ENCODE assay signal across 1 cellular context in the genomic region with DNA sequence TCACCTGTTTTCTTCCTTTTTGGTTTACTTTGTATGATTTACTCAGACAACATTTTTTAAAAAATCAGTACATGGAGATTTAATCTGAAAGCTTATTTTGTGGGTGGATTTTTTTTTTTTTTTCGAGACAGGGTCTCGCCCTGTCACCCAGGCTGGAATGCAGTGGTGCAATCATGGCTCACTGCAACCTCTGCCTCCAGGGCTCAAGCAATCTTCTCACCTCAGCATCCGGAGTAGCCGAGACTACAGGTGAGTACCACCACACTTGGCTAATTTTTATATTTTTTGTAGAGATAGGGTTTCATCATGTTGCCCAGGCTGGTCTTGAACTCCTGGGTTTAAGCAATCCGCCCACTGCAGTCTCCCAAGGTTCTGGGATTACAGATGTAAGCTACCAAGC.
TF ChIP-seq lines count a peak whose summit lies in the region.

No MANE protein-coding gene starts in this region.

TF ChIP-seq in K562, 482 proteins besides CTCF, POLR2A, EP300 and RAD21:
- TF ChIP-seq, protein P1, sequence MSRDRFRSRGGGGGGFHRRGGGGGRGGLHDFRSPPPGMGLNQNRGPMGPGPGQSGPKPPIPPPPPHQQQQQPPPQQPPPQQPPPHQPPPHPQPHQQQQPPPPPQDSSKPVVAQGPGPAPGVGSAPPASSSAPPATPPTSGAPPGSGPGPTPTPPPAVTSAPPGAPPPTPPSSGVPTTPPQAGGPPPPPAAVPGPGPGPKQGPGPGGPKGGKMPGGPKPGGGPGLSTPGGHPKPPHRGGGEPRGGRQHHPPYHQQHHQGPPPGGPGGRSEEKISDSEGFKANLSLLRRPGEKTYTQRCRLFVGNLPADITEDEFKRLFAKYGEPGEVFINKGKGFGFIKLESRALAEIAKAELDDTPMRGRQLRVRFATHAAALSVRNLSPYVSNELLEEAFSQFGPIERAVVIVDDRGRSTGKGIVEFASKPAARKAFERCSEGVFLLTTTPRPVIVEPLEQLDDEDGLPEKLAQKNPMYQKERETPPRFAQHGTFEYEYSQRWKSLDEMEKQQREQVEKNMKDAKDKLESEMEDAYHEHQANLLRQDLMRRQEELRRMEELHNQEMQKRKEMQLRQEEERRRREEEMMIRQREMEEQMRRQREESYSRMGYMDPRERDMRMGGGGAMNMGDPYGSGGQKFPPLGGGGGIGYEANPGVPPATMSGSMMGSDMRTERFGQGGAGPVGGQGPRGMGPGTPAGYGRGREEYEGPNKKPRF (IDR thresholded peaks at IDR 0.05; ENCODE audit: low read depth, low read length): no peak
- no peak for TF ChIP-seq ZNF699 (CRISPR knock-in tag; IDR thresholded peaks at IDR 0.05; ENCODE audit: insufficient replicate concordance)
- no peak for TF ChIP-seq ZNF197 (CRISPR knock-in tag; IDR thresholded peaks at IDR 0.05; ENCODE audit: low read depth)
- no peak for TF ChIP-seq NFIX (CRISPR knock-in tag; IDR thresholded peaks at IDR 0.05; ENCODE audit: low read depth)
- no peak for TF ChIP-seq ZNF507 (tag; conservative IDR thresholded peaks at IDR 0.05)
- no peak for TF ChIP-seq ZNF695 (CRISPR knock-in tag; IDR thresholded peaks at IDR 0.05)
- no peak for TF ChIP-seq SRSF3 (IDR thresholded peaks at IDR 0.05; ENCODE audit: insufficient read depth, low read length)
- TF ChIP-seq HNRNPLL (IDR thresholded peaks at IDR 0.05; ENCODE audit: low read depth, low read length, poor library complexity, severe bottlenecking): no peak
- no peak for TF ChIP-seq HEY1 (CRISPR knock-in tag; IDR thresholded peaks at IDR 0.05; ENCODE audit: borderline replicate concordance)
- TF ChIP-seq, protein P2, sequence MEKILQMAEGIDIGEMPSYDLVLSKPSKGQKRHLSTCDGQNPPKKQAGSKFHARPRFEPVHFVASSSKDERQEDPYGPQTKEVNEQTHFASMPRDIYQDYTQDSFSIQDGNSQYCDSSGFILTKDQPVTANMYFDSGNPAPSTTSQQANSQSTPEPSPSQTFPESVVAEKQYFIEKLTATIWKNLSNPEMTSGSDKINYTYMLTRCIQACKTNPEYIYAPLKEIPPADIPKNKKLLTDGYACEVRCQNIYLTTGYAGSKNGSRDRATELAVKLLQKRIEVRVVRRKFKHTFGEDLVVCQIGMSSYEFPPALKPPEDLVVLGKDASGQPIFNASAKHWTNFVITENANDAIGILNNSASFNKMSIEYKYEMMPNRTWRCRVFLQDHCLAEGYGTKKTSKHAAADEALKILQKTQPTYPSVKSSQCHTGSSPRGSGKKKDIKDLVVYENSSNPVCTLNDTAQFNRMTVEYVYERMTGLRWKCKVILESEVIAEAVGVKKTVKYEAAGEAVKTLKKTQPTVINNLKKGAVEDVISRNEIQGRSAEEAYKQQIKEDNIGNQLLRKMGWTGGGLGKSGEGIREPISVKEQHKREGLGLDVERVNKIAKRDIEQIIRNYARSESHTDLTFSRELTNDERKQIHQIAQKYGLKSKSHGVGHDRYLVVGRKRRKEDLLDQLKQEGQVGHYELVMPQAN (IDR thresholded peaks at IDR 0.05; ENCODE audit: borderline replicate concordance): no peak
- TF ChIP-seq, protein P3, sequence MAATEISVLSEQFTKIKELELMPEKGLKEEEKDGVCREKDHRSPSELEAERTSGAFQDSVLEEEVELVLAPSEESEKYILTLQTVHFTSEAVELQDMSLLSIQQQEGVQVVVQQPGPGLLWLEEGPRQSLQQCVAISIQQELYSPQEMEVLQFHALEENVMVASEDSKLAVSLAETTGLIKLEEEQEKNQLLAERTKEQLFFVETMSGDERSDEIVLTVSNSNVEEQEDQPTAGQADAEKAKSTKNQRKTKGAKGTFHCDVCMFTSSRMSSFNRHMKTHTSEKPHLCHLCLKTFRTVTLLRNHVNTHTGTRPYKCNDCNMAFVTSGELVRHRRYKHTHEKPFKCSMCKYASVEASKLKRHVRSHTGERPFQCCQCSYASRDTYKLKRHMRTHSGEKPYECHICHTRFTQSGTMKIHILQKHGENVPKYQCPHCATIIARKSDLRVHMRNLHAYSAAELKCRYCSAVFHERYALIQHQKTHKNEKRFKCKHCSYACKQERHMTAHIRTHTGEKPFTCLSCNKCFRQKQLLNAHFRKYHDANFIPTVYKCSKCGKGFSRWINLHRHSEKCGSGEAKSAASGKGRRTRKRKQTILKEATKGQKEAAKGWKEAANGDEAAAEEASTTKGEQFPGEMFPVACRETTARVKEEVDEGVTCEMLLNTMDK (IDR thresholded peaks at IDR 0.05; ENCODE audit: borderline replicate concordance, insufficient read depth, low read depth, low read length, poor library complexity, severe bottlenecking): no peak
- no peak for TF ChIP-seq KAT2B (IDR thresholded peaks at IDR 0.05; ENCODE audit: low read depth, low read length)
- TF ChIP-seq EGR1 (conservative IDR thresholded peaks at IDR 0.05): no peak
- TF ChIP-seq NFATC3 (IDR thresholded peaks at IDR 0.05): no peak
